In the genomic region with DNA sequence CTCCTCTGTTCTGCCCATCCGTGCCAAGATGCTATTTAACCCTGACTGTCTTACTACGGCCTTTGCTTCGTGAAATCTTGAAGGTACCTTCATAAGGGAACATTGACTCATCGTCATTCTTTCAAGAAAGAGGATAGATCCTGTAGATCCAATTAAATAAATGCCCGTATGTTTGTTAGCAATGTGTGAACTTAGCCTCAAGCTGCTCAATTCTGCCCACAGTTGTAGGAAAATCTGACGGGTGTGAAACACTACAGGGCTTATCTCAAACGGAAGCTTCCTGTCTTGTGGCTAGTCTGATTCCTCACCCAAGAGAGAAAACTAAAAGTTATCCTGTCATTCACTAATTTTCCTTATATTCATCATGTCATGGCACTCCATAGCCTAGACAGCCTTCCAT, we compare ENCODE assay signal across 26 cellular contexts.
"Had no signal": no experiment of that assay in that cellular context is flagged by ENCODE, and none has a peak within 500 bp of the region (broad histone marks: within the 10 kb centered on the region; RNA-seq: fewer than 3 reads in every experiment).

No MANE protein-coding gene starts in this region.

- H3K9me3 ChIP-seq: heart left ventricle, pancreas, thoracic aorta, upper lobe of right lung, uterus had no signal

- H3K27me3 ChIP-seq: gastroesophageal sphincter, heart left ventricle, hepatocyte, pancreas, tibial nerve, upper lobe of right lung, uterus had no signal

- ATAC-seq: esophagus mucosa; gastroesophageal sphincter; heart left ventricle; left lobe of liver; natural killer cell; pancreas; sciatic nerve; stimulated activated effector memory CD8-positive, alpha-beta T cell treated with anti-CD3 and anti-CD28 coated beads, Interleukin-12 subunit alpha, Interleukin-12 subunit beta, amount 100 ng/mL, for 72 hours; upper lobe of right lung had no signal

- H3K4me3 ChIP-seq: gastroesophageal sphincter, heart left ventricle, hepatocyte, lung, pancreas, smooth muscle cell, thoracic aorta, tibial nerve, upper lobe of right lung, uterus had no signal

- DNase-seq: effector CD8-positive, alpha-beta T cell; endodermal cell; foreskin fibroblast; heart left ventricle; kidney; natural killer cell; occipital lobe; pancreas; stimulated activated CD4-positive, alpha-beta T cell treated with anti-CD3 and anti-CD28 coated beads, Interleukin-12 subunit alpha, Interleukin-12 subunit beta, amount 100 ng/mL, for 4 hours; stimulated activated CD4-positive, alpha-beta T cell treated with anti-CD3 and anti-CD28 coated beads, Interleukin-2, amount 100 ng/mL, for 24 hours; stimulated activated CD4-positive, alpha-beta T cell treated with anti-CD3 and anti-CD28 coated beads, Interleukin-4, amount 100 ng/mL, for 24 hours; stimulated activated naive CD4-positive, alpha-beta T cell treated with Interleukin-2 at 50 U/mL for 16 hours; upper lobe of right lung; uterus had no signal

- FAIRE-seq: colon, kidney, pancreas had no signal

- H3K36me3 ChIP-seq: gastroesophageal sphincter, heart left ventricle, pancreas, thoracic aorta, tibial nerve, upper lobe of right lung, uterus had no signal

- H3K27ac ChIP-seq: epithelial cell of prostate, gastroesophageal sphincter, heart left ventricle, hepatocyte, pancreas, thoracic aorta, tibial nerve, upper lobe of right lung, uterus had no signal

- H3K4me1 ChIP-seq: gastroesophageal sphincter, pancreas, upper lobe of right lung, uterus had no signal
